ENCODE assay signal across 24 cellular contexts in genomic region chr6:97658090-97658489, GRCh38.
"Had no signal": no experiment of that assay in that cellular context is flagged by ENCODE, and none has a peak within 500 bp of the region (broad histone marks: within the 10 kb centered on the region; RNA-seq: fewer than 3 reads in every experiment).

No MANE protein-coding gene starts in this region.

- DNase-seq: colonic mucosa; cortex of kidney; dermis blood vessel endothelial cell; dorsolateral prefrontal cortex; effector CD4-positive, alpha-beta T cell; effector CD8-positive, alpha-beta T cell; effector memory CD4-positive, alpha-beta T cell; effector memory CD8-positive, alpha-beta T cell; endodermal cell; erythroblast; esophagus squamous epithelium; foreskin fibroblast; foreskin keratinocyte; foreskin melanocyte; gastrocnemius medialis; glutamatergic neuron; head of caudate nucleus; heart left ventricle; heart right ventricle had no signal

- H3K36me3 ChIP-seq: colonic mucosa, esophagus muscularis mucosa, esophagus squamous epithelium, gastrocnemius medialis, gastroesophageal sphincter, heart left ventricle, heart right ventricle had no signal

- H3K27ac ChIP-seq: colonic mucosa, coronary artery, epithelial cell of prostate, esophagus muscularis mucosa, esophagus squamous epithelium, foreskin keratinocyte, gastrocnemius medialis, gastroesophageal sphincter, heart left ventricle, heart right ventricle had no signal

- H3K4me3 Mint-ChIP-seq: dendritic cell treated with granulocyte-macrophage colony-stimulating factor and Interleukin-4, amounts not matched to agents 40 ng/mL and 50 ng/mL, for 4 days; effector memory CD8-positive, alpha-beta T cell; endodermal cell had no signal

- H3K4me1 Mint-ChIP-seq: endodermal cell had no signal

- H3K4me3 ChIP-seq: colonic mucosa, coronary artery, dorsolateral prefrontal cortex, esophagus muscularis mucosa, esophagus squamous epithelium, gastrocnemius medialis, gastroesophageal sphincter, heart left ventricle, heart right ventricle had no signal

- H3K27me3 Mint-ChIP-seq: dendritic cell treated with granulocyte-macrophage colony-stimulating factor and Interleukin-4, amounts not matched to agents 40 ng/mL and 50 ng/mL, for 4 days; effector memory CD8-positive, alpha-beta T cell had no signal

- H3K27me3 ChIP-seq: colonic mucosa, dorsolateral prefrontal cortex, esophagus muscularis mucosa, esophagus squamous epithelium, foreskin keratinocyte, gastrocnemius medialis, gastroesophageal sphincter, heart left ventricle, heart right ventricle had no signal

- H3K9me3 ChIP-seq: colonic mucosa, esophagus muscularis mucosa, esophagus squamous epithelium, gastrocnemius medialis, gastroesophageal sphincter, heart left ventricle, heart right ventricle had no signal

- H3K27ac Mint-ChIP-seq: dendritic cell treated with granulocyte-macrophage colony-stimulating factor and Interleukin-4, amounts not matched to agents 40 ng/mL and 50 ng/mL, for 4 days; effector memory CD8-positive, alpha-beta T cell; endodermal cell had no signal

- H3K9me3 Mint-ChIP-seq: dendritic cell treated with granulocyte-macrophage colony-stimulating factor and Interleukin-4, amounts not matched to agents 40 ng/mL and 50 ng/mL, for 4 days; endodermal cell had no signal

- H3K4me1 ChIP-seq: colonic mucosa, esophagus muscularis mucosa, esophagus squamous epithelium, foreskin keratinocyte, gastrocnemius medialis, gastroesophageal sphincter, heart left ventricle, heart right ventricle had no signal
